ENCODE assay signal across 15 cellular contexts in the genomic region with DNA sequence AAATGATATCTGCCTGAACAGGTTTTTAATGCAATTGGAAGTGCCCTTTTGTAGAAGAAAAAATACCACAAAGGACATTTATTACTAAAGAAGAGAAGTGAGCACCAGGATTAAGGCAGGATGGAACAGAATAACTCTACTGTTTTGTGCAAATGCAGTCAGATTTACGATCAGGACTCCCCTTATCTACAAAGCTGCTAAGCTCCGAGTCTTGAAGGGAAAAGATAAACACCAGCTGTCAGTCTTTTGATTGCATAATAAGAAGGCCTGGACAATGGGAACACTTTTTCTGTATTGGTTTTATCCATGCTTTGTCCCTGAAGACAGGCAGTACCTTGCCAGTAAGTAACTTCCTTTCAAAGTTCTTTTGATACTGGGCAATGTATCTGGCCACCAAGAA.
"Had no signal": no experiment of that assay in that cellular context is flagged by ENCODE, and none has a peak within 500 bp of the region (broad histone marks: within the 10 kb centered on the region; RNA-seq: fewer than 3 reads in every experiment).

No MANE protein-coding gene starts in this region.

- H3K36me3 Mint-ChIP-seq: naive thymus-derived CD8-positive, alpha-beta T cell; stimulated activated naive B cell treated with anti-CD40 and anti-IgM and Interleukin-4, amounts not matched to agents 10 μg/mL and 1 μg/mL and 100 μg/mL, for 72 hours had no signal

- H3K9me3 Mint-ChIP-seq: stimulated activated naive CD8-positive, alpha-beta T cell treated with anti-CD3 and anti-CD28 coated beads, Interleukin-15, amount 100 ng/mL, for 72 hours had no signal

- H3K9me3 ChIP-seq: mucosa of descending colon, neutrophil, right lobe of liver, testis, transverse colon had no signal

- H3K27ac ChIP-seq: esophagus squamous epithelium, foreskin keratinocyte, neutrophil, psoas muscle, right lobe of liver, testis, transverse colon had no signal

- H3K27ac Mint-ChIP-seq: naive thymus-derived CD8-positive, alpha-beta T cell; stimulated activated naive B cell treated with anti-CD40 and anti-IgM and Interleukin-4, amounts not matched to agents 10 μg/mL and 1 μg/mL and 100 μg/mL, for 72 hours; stimulated activated naive CD8-positive, alpha-beta T cell treated with anti-CD3 and anti-CD28 coated beads, Interleukin-15, amount 100 ng/mL, for 72 hours had no signal

- H3K4me3 Mint-ChIP-seq: naive thymus-derived CD8-positive, alpha-beta T cell; stimulated activated naive B cell treated with anti-CD40 and anti-IgM and Interleukin-4, amounts not matched to agents 10 μg/mL and 1 μg/mL and 100 μg/mL, for 72 hours; stimulated activated naive CD8-positive, alpha-beta T cell treated with anti-CD3 and anti-CD28 coated beads, Interleukin-15, amount 100 ng/mL, for 72 hours had no signal

- H3K4me1 ChIP-seq: esophagus squamous epithelium, foreskin keratinocyte, psoas muscle, right lobe of liver, testis, transverse colon had no signal

- H3K36me3 ChIP-seq: esophagus squamous epithelium, neutrophil, right lobe of liver, transverse colon had no signal

- DNase-seq: dermis blood vessel endothelial cell; esophagus squamous epithelium; foreskin keratinocyte; mammary epithelial cell; mucosa of descending colon; naive thymus-derived CD8-positive, alpha-beta T cell; psoas muscle; retina; right lobe of liver; stimulated activated CD4-positive, alpha-beta T cell treated with anti-CD3 and anti-CD28 coated beads, Interleukin-4, amount 100 ng/mL, for 24 hours; stimulated activated naive B cell treated with anti-CD40 and anti-IgM and Interleukin-4, amounts not matched to agents 10 μg/mL and 1 μg/mL and 100 μg/mL, for 72 hours; stimulated activated naive CD8-positive, alpha-beta T cell treated with anti-CD3 and anti-CD28 coated beads, Interleukin-15, amount 100 ng/mL, for 72 hours; testis; transverse colon had no signal

- H3K27me3 ChIP-seq: esophagus squamous epithelium, foreskin keratinocyte, neutrophil, right lobe of liver, testis, transverse colon had no signal

- H3K4me3 ChIP-seq: esophagus squamous epithelium, mucosa of descending colon, psoas muscle, right lobe of liver, testis, transverse colon had no signal

- H3K27me3 Mint-ChIP-seq: naive thymus-derived CD8-positive, alpha-beta T cell; stimulated activated naive B cell treated with anti-CD40 and anti-IgM and Interleukin-4, amounts not matched to agents 10 μg/mL and 1 μg/mL and 100 μg/mL, for 72 hours; stimulated activated naive CD8-positive, alpha-beta T cell treated with anti-CD3 and anti-CD28 coated beads, Interleukin-15, amount 100 ng/mL, for 72 hours had no signal

- H3K4me1 Mint-ChIP-seq: naive thymus-derived CD8-positive, alpha-beta T cell; stimulated activated naive B cell treated with anti-CD40 and anti-IgM and Interleukin-4, amounts not matched to agents 10 μg/mL and 1 μg/mL and 100 μg/mL, for 72 hours; stimulated activated naive CD8-positive, alpha-beta T cell treated with anti-CD3 and anti-CD28 coated beads, Interleukin-15, amount 100 ng/mL, for 72 hours had no signal
